Comparison of ENCODE assay signal across 9 cellular contexts in genomic region chr12:76081909-76082308, GRCh38. TPM values are rescaled to one million over a fixed set of nuclear protein-coding genes. Genes with fewer than 3 reads are reported as not detected.
A peak's percentile ranks its signal among the peaks of the same experiment; 100 is the strongest.
DNase-seq lines count a peak whose midpoint lies in the region; ATAC-seq, FAIRE-seq and TF ChIP-seq lines count a peak whose summit lies in the region.
"Had no signal": no experiment of that assay in that cellular context is flagged by ENCODE, and none has a peak within 500 bp of the region (broad histone marks: within the 10 kb centered on the region; RNA-seq: fewer than 3 reads in every experiment).

No MANE protein-coding gene starts in this region.

- H3K36me3 ChIP-seq in DND-41 (ENCODE audit: insufficient read depth, low read length) = peaks cover 26% of the 10 kb centered on the region
- peaks cover 4% of the 10 kb centered on the region for H3K36me3 ChIP-seq in astrocyte (ENCODE audit: insufficient read depth, low read length)

- ATAC-seq in DND-41 (ENCODE audit: insufficient read depth, low read depth) (no peak), left lobe of liver (no peak)

- peak overlapping the region in 1 of 2 experiments; percentile 13; a peak in 1 of 4 replicates for H3K4me3 ChIP-seq in DND-41 (ENCODE audit: low read depth in 1 of 2, low read length in 2 of 2)
- peak overlapping the region; percentile 85 for H3K4me3 ChIP-seq in astrocyte (ENCODE audit: insufficient read depth, low read depth, low read length)

- H3K4me1 Mint-ChIP-seq in IgD-negative memory B cell (peaks cover 49 to 64% (median 61%) of the 10 kb centered on the region in 3 donors), astrocyte (ENCODE audit: low read depth, unreplicated experiment) (peaks cover 30% of the 10 kb centered on the region), nephron (peaks cover 33% of the 10 kb centered on the region)

- H3K9me3 Mint-ChIP-seq in IgD-negative memory B cell (peaks cover 0 to 2% (median 0%) of the 10 kb centered on the region in 3 donors), astrocyte (ENCODE audit: unreplicated experiment) (no peaks in the 10 kb centered on the region), nephron (peaks cover 22% of the 10 kb centered on the region)

- TF ChIP-seq CTCF in DND-41 (IDR thresholded peaks at IDR 0.05; ENCODE audit: borderline replicate concordance, extremely low read depth, low read length, poor library complexity, severe bottlenecking) (no peak), astrocyte (IDR thresholded peaks at IDR 0.05; ENCODE audit: insufficient read depth, low read depth, low read length) (no peak), nephron (IDR thresholded peaks at IDR 0.05; ENCODE audit: unreplicated experiment in 3 of 3) (no peak), GM13977 (IDR thresholded peaks at IDR 0.05; ENCODE audit: extremely low read depth, insufficient read depth, missing control alignments) (no peak)

- H3K27me3 ChIP-seq in DND-41 (ENCODE audit: insufficient read depth, low read length, poor library complexity) (no peaks in the 10 kb centered on the region), astrocyte (ENCODE audit: insufficient read depth, low read length) (no peaks in the 10 kb centered on the region)

- no peak for FAIRE-seq in astrocyte (lab: Jason Lieb, UNC)

- no peaks in the 10 kb centered on the region for H3K9me3 ChIP-seq in DND-41 (ENCODE audit: insufficient read depth, low read length, severe bottlenecking)
- no peaks in the 10 kb centered on the region for H3K9me3 ChIP-seq in astrocyte (ENCODE audit: insufficient read depth, low read depth, low read length)

- H3K4me1 ChIP-seq in DND-41 (ENCODE audit: insufficient read depth, low read length) (peaks cover 69% of the 10 kb centered on the region), astrocyte (ENCODE audit: insufficient read depth, low read length) (peaks cover 17% of the 10 kb centered on the region)

- H3K36me3 Mint-ChIP-seq in IgD-negative memory B cell (peaks cover 12% of the 10 kb centered on the region), astrocyte (ENCODE audit: low read depth, unreplicated experiment) (peaks cover 2% of the 10 kb centered on the region), nephron (ENCODE audit: low read depth) (peaks cover 44% of the 10 kb centered on the region)

- H3K27ac ChIP-seq in DND-41 (ENCODE audit: low read length) (no peak overlapping the region), astrocyte (ENCODE audit: low read depth, low read length) (no peak overlapping the region)

- H3K4me3 Mint-ChIP-seq in IgD-negative memory B cell (peak overlapping the region in 3 of 4 donors; percentile 6 to 77 (median 67)), astrocyte (ENCODE audit: unreplicated experiment) (peak overlapping the region; percentile 96), nephron (peak overlapping the region; percentile 19 to 42 (median 40))

- DNase-seq in DND-41 (no peak), astrocyte (ENCODE audit: low read depth) (no peak), NCI-H526 treated with DMSO at 0.1 percent for 48 hours (lab: John Stamatoyannopoulos, UW) (no peak), GM13977 (ENCODE audit: low spot score) (no peak), left lobe of liver (ENCODE audit: low spot score) (no peak)
- DNase-seq: GOT3, NCI-H1105 had no signal

- H3K4me2 ChIP-seq in DND-41 (ENCODE audit: insufficient read depth, low read length) = peak overlapping the region; percentile 87; the same call in 1 of the 2 replicates
- H3K4me2 ChIP-seq in astrocyte (ENCODE audit: low read length) = peak overlapping the region; percentile 93

- H3K79me2 ChIP-seq in DND-41 (ENCODE audit: insufficient read depth, low read length) (peaks cover 75% of the 10 kb centered on the region), astrocyte (ENCODE audit: insufficient read depth, low read length) (peaks cover 75% of the 10 kb centered on the region)

- in situ Hi-C loops in GM13977 (cut with MboI; ENCODE audit: low pct_unique_long_range_greater_than_20kb, low sequenced_read_pairs, unreplicated experiment) = loop anchor here (25.0 kb wide), 1 partner anchor 380 kb away; no protein-coding TSS in a partner anchor

- H4K20me1 ChIP-seq in DND-41 (ENCODE audit: insufficient read depth, low read length) (peaks cover 68% of the 10 kb centered on the region), astrocyte (ENCODE audit: insufficient read depth, low read length) (peaks cover 66% of the 10 kb centered on the region)

- H3K9ac ChIP-seq in DND-41 (ENCODE audit: low read depth, low read length) = no peak overlapping the region
- no peak overlapping the region for H3K9ac ChIP-seq in astrocyte (ENCODE audit: low read length)

- H3K27ac Mint-ChIP-seq in IgD-negative memory B cell (peak overlapping the region in 1 of 3 donors; percentile 70), astrocyte (ENCODE audit: unreplicated experiment) (peak overlapping the region; percentile 66), nephron (no peak overlapping the region)

- H2AFZ ChIP-seq in DND-41 (ENCODE audit: low read depth, low read length) (no peak overlapping the region), astrocyte (ENCODE audit: low read depth, low read length) (no peak overlapping the region)

- H3K27me3 Mint-ChIP-seq in IgD-negative memory B cell (no peaks in the 10 kb centered on the region), astrocyte (ENCODE audit: low read depth, unreplicated experiment) (no peaks in the 10 kb centered on the region), nephron (ENCODE audit: low read depth) (peaks cover 4% of the 10 kb centered on the region)

RNA-seq across cellular contexts. Expression of gene NAP1L1, which starts 2.6 kb away (rescaled TPM):
- 223 TPM for polyA plus RNA-seq in IgD-negative memory B cell
- 614 and 687 TPM in 2 replicates for total RNA-seq in astrocyte
- total RNA-seq in left lobe of liver = 64.0 TPM

RNA-seq across cellular contexts. Expression of gene PHLDA1, which starts 50.3 kb away (rescaled TPM):
- polyA plus RNA-seq in IgD-negative memory B cell = 0.08 TPM
- 41.2 and 43.9 TPM in 2 replicates for total RNA-seq in astrocyte
- total RNA-seq in left lobe of liver = 2.2 TPM

Comparison
In these comparisons a context has a peak if more than half of its experiments do, and no peak if none do; other contexts are left out.
1. H3K4me3 Mint-ChIP-seq: peak in every context shown above with its lines; median percentile 96 in astrocyte; 67 in IgD-negative memory B cell; 40 in nephron.
2. RNA of gene PHLDA1, which starts 50.3 kb away (total RNA-seq): 41.2 to 43.9 TPM in astrocyte; 2.2 TPM in left lobe of liver (single experiment); every median in the first group is over 10 times any median in the second.